In genomic region chr4:41471672-41472071, GRCh38 we compare ENCODE assay signal across 19 cellular contexts.
DNase-seq lines count a peak whose midpoint lies in the region; ATAC-seq and TF ChIP-seq lines count a peak whose summit lies in the region.
"Had no signal": no experiment of that assay in that cellular context is flagged by ENCODE, and none has a peak within 500 bp of the region (broad histone marks: within the 10 kb centered on the region; RNA-seq: fewer than 3 reads in every experiment).

No MANE protein-coding gene starts in this region.

- H4K20me1 ChIP-seq in mammary epithelial cell (ENCODE audit: insufficient read depth, low read length) = no peaks in the 10 kb centered on the region
- H4K20me1 ChIP-seq: BLaER1 had no signal

- CTCF ChIA-PET in MCF 10A (lab: Yijun Ruan, JAX) = interaction anchor here (0.8 kb wide), 1 partner anchor 190 kb away, joined by 4 read pairs; no protein-coding TSS in a partner anchor
- CTCF ChIA-PET in mammary epithelial cell (lab: Charles Lee; ENCODE audit: low non-redundant PET) = no interaction called here

- H3K4me3 Mint-ChIP-seq in MCF 10A (ENCODE audit: unreplicated experiment) = no peak overlapping the region
- no peak overlapping the region for H3K4me3 Mint-ChIP-seq in nephron progenitor cell

- BruUV-seq in MCF 10A (replicated peaks; lab: Mats Ljungman, UMichigan) = no TSS peak
- no TSS peak for BruUV-seq in mammary epithelial cell (replicated peaks; lab: Mats Ljungman, UMichigan)

- no peak for DNase-seq in MCF 10A (ENCODE audit: unreplicated experiment)
- no peak for DNase-seq in mammary epithelial cell
- no peak for DNase-seq in nephron progenitor cell
- DNase-seq in upper lobe of right lung = no peak
- no peak for DNase-seq in activated CD8-positive, alpha-beta memory T cell treated with anti-CD3 and anti-CD28 coated beads, Interleukin-2, amount 50 U/mL, for 48 hours
- no peak for DNase-seq in foreskin keratinocyte
- DNase-seq: DMS 273 treated with DMSO at 0.1 percent for 48 hours, GF-D8, IMR-90, Karpas-422, NCI-H1105, NCI-H1694 treated with DMSO at 0.1 percent for 48 hours, NCI-H345, NCI-H69, SJCRH30 had no signal

- H3K9ac ChIP-seq in mammary epithelial cell (ENCODE audit: insufficient read depth, low read length) = no peak overlapping the region
- H3K9ac ChIP-seq: BLaER1 had no signal

- dilution Hi-C loops in mammary epithelial cell (cut with HindIII; ENCODE audit: low sequenced_read_pairs) = no loop called here

- no peak overlapping the region for H3K4me2 ChIP-seq in mammary epithelial cell (ENCODE audit: insufficient read depth, low read depth, low read length)
- H3K4me2 ChIP-seq: BLaER1 had no signal

- peaks cover 30% of the 10 kb centered on the region for H3K4me1 Mint-ChIP-seq in MCF 10A (ENCODE audit: insufficient read depth, unreplicated experiment)
- H3K4me1 Mint-ChIP-seq in nephron progenitor cell = peaks cover 65% of the 10 kb centered on the region

- POLR2A ChIA-PET in MCF 10A (lab: Yijun Ruan, JAX) = interaction anchor here (0.5 to 1.4 kb wide), 3 partner anchors 9 to 109 kb away, joined by 3 to 4 read pairs (median 3); no protein-coding TSS in a partner anchor

- H3K9me3 ChIP-seq in mammary epithelial cell (replicated peaks; ENCODE audit: insufficient read depth, low read length) (no peaks in the 10 kb centered on the region), upper lobe of right lung (no peaks in the 10 kb centered on the region)
- H3K9me3 ChIP-seq: BLaER1, SJCRH30 had no signal

- ATAC-seq in upper lobe of right lung = peak; percentile 61
- no peak for ATAC-seq in foreskin keratinocyte
- ATAC-seq in GM18870 (IDR thresholded peaks at IDR 0.05; ENCODE audit: unreplicated experiment) = no peak

- no peak overlapping the region for H2AFZ ChIP-seq in mammary epithelial cell (ENCODE audit: low read depth, low read length)

- H3K36me3 ChIP-seq in mammary epithelial cell (ENCODE audit: insufficient read depth, low read length) = no peaks in the 10 kb centered on the region
- H3K36me3 ChIP-seq in upper lobe of right lung = no peaks in the 10 kb centered on the region
- H3K36me3 ChIP-seq: BLaER1, SJCRH30 had no signal

- H3K27ac Mint-ChIP-seq in MCF 10A (ENCODE audit: low read depth, unreplicated experiment) = peak overlapping the region; percentile 17
- peak overlapping the region; percentile 40 for H3K27ac Mint-ChIP-seq in nephron progenitor cell

- H3K36me3 Mint-ChIP-seq in MCF 10A (ENCODE audit: insufficient read depth, unreplicated experiment) = no peaks in the 10 kb centered on the region
- H3K36me3 Mint-ChIP-seq in nephron progenitor cell (ENCODE audit: low read depth) = peaks cover 6% of the 10 kb centered on the region

- no peaks in the 10 kb centered on the region for H3K9me3 Mint-ChIP-seq in MCF 10A (ENCODE audit: unreplicated experiment)
- H3K9me3 Mint-ChIP-seq in nephron progenitor cell = no peaks in the 10 kb centered on the region

- H3K4me3 ChIP-seq in mammary epithelial cell (replicated peaks in 1 of 3; ENCODE audit: insufficient read depth in 1 of 3, low read depth in 2 of 3, low read length in 3 of 3) (no peak overlapping the region), upper lobe of right lung (no peak overlapping the region)
- H3K4me3 ChIP-seq: BLaER1, SJCRH30 had no signal

- no peaks in the 10 kb centered on the region for H3K79me2 ChIP-seq in mammary epithelial cell (ENCODE audit: insufficient read depth, low read length)

- WGBS in mammary epithelial cell (ENCODE audit: low coverage, missing lambda C conversion rate) = 23% methylated on average over 2 of the region's 2 CpGs

- H3K27me3 Mint-ChIP-seq in MCF 10A (ENCODE audit: insufficient read depth, unreplicated experiment) = no peaks in the 10 kb centered on the region
- H3K27me3 Mint-ChIP-seq in nephron progenitor cell (ENCODE audit: low read depth, poor library complexity) = no peaks in the 10 kb centered on the region

- H3K27me3 ChIP-seq in mammary epithelial cell (ENCODE audit: insufficient read depth, low read length) = no peaks in the 10 kb centered on the region
- H3K27me3 ChIP-seq in upper lobe of right lung = no peaks in the 10 kb centered on the region
- H3K27me3 ChIP-seq in foreskin keratinocyte = peaks cover 7% of the 10 kb centered on the region
- H3K27me3 ChIP-seq: BLaER1, SJCRH30 had no signal

- no peaks in the 10 kb centered on the region for H3K4me1 ChIP-seq in mammary epithelial cell (ENCODE audit: insufficient read depth, low read length)
- peaks cover 6% of the 10 kb centered on the region for H3K4me1 ChIP-seq in upper lobe of right lung
- H3K4me1 ChIP-seq in foreskin keratinocyte = no peaks in the 10 kb centered on the region
- H3K4me1 ChIP-seq: BLaER1 had no signal

- intact Hi-C loops in MCF 10A (cut with micrococcal nuclease) (no loop called here), mammary epithelial cell (cut with micrococcal nuclease) (no loop called here), upper lobe of right lung (cut with DNase I) (no loop called here)

- TF ChIP-seq CTCF in MCF 10A (IDR thresholded peaks at IDR 0.05; ENCODE audit: unreplicated experiment) (no peak), mammary epithelial cell (conservative IDR thresholded peaks at IDR 0.05 in 1 of 2, IDR thresholded peaks at IDR 0.05 in 1 of 2; ENCODE audit: extremely low read depth in 1 of 2, insufficient read depth in 1 of 2, low read depth in 1 of 2, low read length in 2 of 2) (no peak), VCaP (conservative IDR thresholded peaks at IDR 0.05) (no peak), nephron progenitor cell (IDR thresholded peaks at IDR 0.05) (no peak), upper lobe of right lung (IDR thresholded peaks at IDR 0.05) (no peak), foreskin keratinocyte (conservative IDR thresholded peaks at IDR 0.05) (no peak)

- in situ Hi-C loops in mammary epithelial cell (cut with MboI; ENCODE audit: low sequenced_read_pairs in 2 of 2) = no loop called here

- H3K27ac ChIP-seq in mammary epithelial cell (ENCODE audit: insufficient read depth, low read depth, low read length) (no peak overlapping the region), VCaP (peak overlapping the region; percentile 85), upper lobe of right lung (no peak overlapping the region), foreskin keratinocyte (no peak overlapping the region)
- H3K27ac ChIP-seq: BLaER1, RWPE1, SJCRH30 had no signal
